Comparison of ENCODE assay signal across 8 cellular contexts in the genomic region with DNA sequence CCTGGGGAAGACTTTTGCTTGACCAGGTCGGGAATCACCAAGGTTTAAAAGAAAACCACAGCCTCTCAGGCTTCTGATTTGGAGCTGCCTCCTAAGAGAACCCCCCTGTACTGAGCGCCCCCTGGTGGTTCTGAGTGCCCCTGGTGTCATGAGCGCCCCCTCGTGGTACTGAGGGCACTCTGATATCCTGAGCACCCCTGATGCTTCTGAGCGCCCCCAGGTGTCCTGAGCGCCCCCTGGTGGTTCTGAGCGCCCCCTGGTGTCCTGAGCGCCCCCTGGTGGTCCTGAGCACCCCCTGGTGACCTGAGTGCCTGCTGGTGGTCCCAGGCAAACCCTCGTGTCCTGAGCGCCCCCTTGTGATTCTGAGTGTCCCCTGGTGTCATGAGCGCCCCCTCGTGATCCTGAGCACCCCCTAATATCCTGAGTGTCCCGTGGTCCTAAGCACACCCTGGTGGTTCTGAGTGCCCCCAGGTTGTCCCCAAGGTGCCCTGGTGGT.
DNase-seq lines count a peak whose midpoint lies in the region; ATAC-seq and TF ChIP-seq lines count a peak whose summit lies in the region.
"Not testable (repeated sequence)": the region's sequence is repeated elsewhere in the genome, so short reads cannot be mapped to it uniquely, and the experiment has no call there.

No MANE protein-coding gene starts in this region.

- peaks cover 41 to 46% (median 44%) of the 10 kb centered on the region in 3 donors for H3K4me1 Mint-ChIP-seq in T-cell
- peaks cover 28% of the 10 kb centered on the region for H3K4me1 Mint-ChIP-seq in activated CD8-positive, alpha-beta T cell treated with anti-CD3 and anti-CD28 coated beads for 36 hours (ENCODE audit: low read depth)

- CTCF ChIA-PET in T-cell (lab: Charles Lee) = interaction anchor here in 1 of 2 donors (0.7 to 1.7 kb wide), 2 partner anchors 15 to 110 kb away, joined by 5 to 10 read pairs; no protein-coding TSS in a partner anchor
- CTCF ChIA-PET in activated CD8-positive, alpha-beta T cell treated with anti-CD3 and anti-CD28 coated beads for 36 hours (lab: Charles Lee) = interaction anchor here (0.9 to 1.0 kb wide), 2 partner anchors 10 to 29 kb away, joined by 3 read pairs; no protein-coding TSS in a partner anchor

- H3K27ac Mint-ChIP-seq in T-cell = peak overlapping the region; percentile 49 to 78
- not testable (repeated sequence) for H3K27ac Mint-ChIP-seq in activated CD8-positive, alpha-beta T cell treated with anti-CD3 and anti-CD28 coated beads for 36 hours

- H3K27me3 ChIP-seq in left ventricle myocardium inferior (ENCODE audit: low read depth) = peaks cover 62% of the 10 kb centered on the region

- POLR2A ChIA-PET in T-cell (lab: Charles Lee); activated CD8-positive, alpha-beta T cell treated with anti-CD3 and anti-CD28 coated beads for 36 hours (lab: Charles Lee): not testable (repeated sequence)

- DNase-seq in DMS53 (lab: John Stamatoyannopoulos, UW) = peak; percentile 41
- peak; percentile 29 to 71 (median 57) for DNase-seq in T-cell
- peak; percentile 76 for DNase-seq in activated CD8-positive, alpha-beta T cell treated with anti-CD3 and anti-CD28 coated beads for 36 hours
- DNase-seq in activated naive CD4-positive, alpha-beta T cell treated with anti-CD3 and anti-CD28 coated beads, Interleukin-2, amount 50 U/mL, for 16 hours = peak; percentile 71
- not testable (repeated sequence) for DNase-seq in left ventricle myocardium inferior
- DNase-seq in stimulated activated CD4-positive, alpha-beta T cell treated with anti-CD3 and anti-CD28 coated beads, Interleukin-15, amount 100 ng/mL, for 24 hours = peak; percentile 77
- peak; percentile 60 for DNase-seq in stimulated activated naive CD4-positive, alpha-beta T cell treated with Interleukin-2 at 50 U/mL for 16 hours (lab: John Stamatoyannopoulos, UW)

- H3K27me3 Mint-ChIP-seq in T-cell = peaks cover 0 to 13% of the 10 kb centered on the region in 2 donors
- H3K27me3 Mint-ChIP-seq in activated CD8-positive, alpha-beta T cell treated with anti-CD3 and anti-CD28 coated beads for 36 hours = not testable (repeated sequence)

- H3K27ac ChIP-seq in KOPT-K1 (ENCODE audit: low read depth, low read length, poor library complexity, severe bottlenecking) = peak overlapping the region; percentile 65
- H3K27ac ChIP-seq in left ventricle myocardium inferior (replicated peaks) = not testable (repeated sequence)

- not testable (repeated sequence) for H3K36me3 Mint-ChIP-seq in T-cell; activated CD8-positive, alpha-beta T cell treated with anti-CD3 and anti-CD28 coated beads for 36 hours (ENCODE audit: low read depth)

- not testable (repeated sequence) for ATAC-seq in T-cell (replicated peaks in 1 of 4); activated CD8-positive, alpha-beta T cell treated with anti-CD3 and anti-CD28 coated beads for 36 hours

- peak overlapping the region in 1 of 3 donors; percentile 10 for H3K4me3 Mint-ChIP-seq in T-cell
- not testable (repeated sequence) for H3K4me3 Mint-ChIP-seq in activated CD8-positive, alpha-beta T cell treated with anti-CD3 and anti-CD28 coated beads for 36 hours

- intact Hi-C loops in activated CD8-positive, alpha-beta T cell treated with anti-CD3 and anti-CD28 coated beads for 36 hours (cut with micrococcal nuclease); left ventricle myocardium inferior (cut with micrococcal nuclease): not testable (repeated sequence)

- H3K4me1 ChIP-seq in left ventricle myocardium inferior = not testable (repeated sequence)

- H3K4me3 ChIP-seq in left ventricle myocardium inferior = not testable (repeated sequence)

- TF ChIP-seq CTCF in activated CD8-positive, alpha-beta T cell treated with anti-CD3 and anti-CD28 coated beads for 36 hours (IDR thresholded peaks at IDR 0.05) = peak; percentile 64
- peak; percentile 29 for TF ChIP-seq CTCF in left ventricle myocardium inferior (IDR thresholded peaks at IDR 0.05; ENCODE audit: borderline replicate concordance)

- not testable (repeated sequence) for H3K9me3 Mint-ChIP-seq in T-cell; activated CD8-positive, alpha-beta T cell treated with anti-CD3 and anti-CD28 coated beads for 36 hours

- not testable (repeated sequence) for H3K9me3 ChIP-seq in KOPT-K1 (ENCODE audit: insufficient read depth, low read length, poor library complexity, severe bottlenecking); left ventricle myocardium inferior (replicated peaks)

- H3K36me3 ChIP-seq in KOPT-K1 (ENCODE audit: insufficient read depth, low read length); left ventricle myocardium inferior: not testable (repeated sequence)
